11 cellular contexts compared by ENCODE assay signal in genomic region chr20:62363920-62364851, GRCh38. TPM values are rescaled to one million over a fixed set of nuclear protein-coding genes. Genes with fewer than 3 reads are reported as not detected.
DNase-seq lines count a peak whose midpoint lies in the region; ATAC-seq, FAIRE-seq and TF ChIP-seq lines count a peak whose summit lies in the region.
"Had no signal": no experiment of that assay in that cellular context is flagged by ENCODE, and none has a peak within 500 bp of the region (broad histone marks: within the 10 kb centered on the region; RNA-seq: fewer than 3 reads in every experiment).

No MANE protein-coding gene starts in this region.

- no TSS peak for BruUV-seq in HepG2 (replicated peaks; lab: Mats Ljungman, UMichigan)

- no peaks in the 10 kb centered on the region for H3K36me3 Mint-ChIP-seq in IgD-negative memory B cell
- H3K36me3 Mint-ChIP-seq in activated naive CD4-positive, alpha-beta T cell treated with anti-CD3 and anti-CD28 coated beads, Interleukin-2, amount 50 U/mL, for 72 hours: no peaks in the 10 kb centered on the region
- H3K36me3 Mint-ChIP-seq in activated CD8-positive, alpha-beta T cell treated with anti-CD3 and anti-CD28 coated beads for 36 hours (ENCODE audit: low read depth): no peaks in the 10 kb centered on the region
- H3K36me3 Mint-ChIP-seq: stimulated activated naive B cell treated with anti-CD40 and anti-IgM and Interleukin-4, amounts not matched to agents 10 μg/mL and 1 μg/mL and 100 μg/mL, for 72 hours had no signal

- CTCF ChIA-PET in HepG2 (lab: Yijun Ruan, JAX; ENCODE audit: low intra/inter-chr PET ratio, low total read pairs): no interaction called here
- CTCF ChIA-PET in activated CD8-positive, alpha-beta T cell treated with anti-CD3 and anti-CD28 coated beads for 36 hours (lab: Charles Lee): interaction anchor here (1.1 to 1.8 kb wide), 3 partner anchors 12 to 19 kb away, joined by 3 to 4 read pairs (median 4); no protein-coding TSS in a partner anchor

- H3K9me3 ChIP-seq in HepG2 (ENCODE audit: low read length) (no peaks in the 10 kb centered on the region), subcutaneous abdominal adipose tissue (ENCODE audit: control insufficient read depth in 5 of 5, low read length in 5 of 5) (no peaks in the 10 kb centered on the region)

- ATAC-seq in HepG2: no peak
- no peak for ATAC-seq in activated naive CD4-positive, alpha-beta T cell treated with anti-CD3 and anti-CD28 coated beads, Interleukin-2, amount 50 U/mL, for 72 hours
- ATAC-seq in activated CD8-positive, alpha-beta T cell treated with anti-CD3 and anti-CD28 coated beads for 36 hours: no peak
- ATAC-seq: stimulated activated naive B cell treated with anti-CD40 and anti-IgM and Interleukin-4, amounts not matched to agents 10 μg/mL and 1 μg/mL and 100 μg/mL, for 72 hours had no signal

- H3K27me3 ChIP-seq in HepG2 (ENCODE audit: control insufficient read depth in 1 of 2, insufficient read depth in 2 of 2, low read length in 2 of 2) (no peaks in the 10 kb centered on the region), subcutaneous abdominal adipose tissue (ENCODE audit: control insufficient read depth in 5 of 5, insufficient read depth in 4 of 5, low read length in 5 of 5) (peaks cover 0 to 14% (median 0%) of the 10 kb centered on the region in 5 donors)

- no peak for TF ChIP-seq RAD21 in HepG2 (CRISPR knock-in tag; IDR thresholded peaks at IDR 0.05)

- peaks cover 65% of the 10 kb centered on the region for H3K4me1 ChIP-seq in HepG2 (ENCODE audit: insufficient read depth, low read length)
- peaks cover 3 to 75% (median 57%) of the 10 kb centered on the region in 5 donors for H3K4me1 ChIP-seq in subcutaneous abdominal adipose tissue (ENCODE audit: control insufficient read depth in 5 of 5, insufficient read depth in 5 of 5, low read length in 5 of 5)

- no peak overlapping the region for H2AFZ ChIP-seq in HepG2 (ENCODE audit: low read length)

- peak overlapping the region in 2 of 3 donors; percentile 37 to 71 for H3K27ac Mint-ChIP-seq in IgD-negative memory B cell
- no peak overlapping the region for H3K27ac Mint-ChIP-seq in activated naive CD4-positive, alpha-beta T cell treated with anti-CD3 and anti-CD28 coated beads, Interleukin-2, amount 50 U/mL, for 72 hours
- no peak overlapping the region for H3K27ac Mint-ChIP-seq in activated CD8-positive, alpha-beta T cell treated with anti-CD3 and anti-CD28 coated beads for 36 hours
- H3K27ac Mint-ChIP-seq: stimulated activated naive B cell treated with anti-CD40 and anti-IgM and Interleukin-4, amounts not matched to agents 10 μg/mL and 1 μg/mL and 100 μg/mL, for 72 hours had no signal

- in situ Hi-C loops in HepG2 (cut with HindIII; ENCODE audit: extremely low pct_ligation_motif_present, low pct_unique_long_range_greater_than_20kb): no loop called here

- TF ChIP-seq POLR2A in HepG2 (IDR thresholded peaks at IDR 0.05; ENCODE audit: insufficient read depth in 1 of 2, low read depth in 2 of 2, low read length in 2 of 2): no peak

- peak; percentile 58 for TF ChIP-seq CTCF in HepG2 (CRISPR knock-in tag; IDR thresholded peaks at IDR 0.05)
- no peak for TF ChIP-seq CTCF in activated CD8-positive, alpha-beta T cell treated with anti-CD3 and anti-CD28 coated beads for 36 hours (IDR thresholded peaks at IDR 0.05)

- H3K9me3 Mint-ChIP-seq in IgD-negative memory B cell: no peaks in the 10 kb centered on the region
- H3K9me3 Mint-ChIP-seq in activated naive CD4-positive, alpha-beta T cell treated with anti-CD3 and anti-CD28 coated beads, Interleukin-2, amount 50 U/mL, for 72 hours: no peaks in the 10 kb centered on the region
- no peaks in the 10 kb centered on the region for H3K9me3 Mint-ChIP-seq in activated CD8-positive, alpha-beta T cell treated with anti-CD3 and anti-CD28 coated beads for 36 hours
- H3K9me3 Mint-ChIP-seq: stimulated activated naive B cell treated with anti-CD40 and anti-IgM and Interleukin-4, amounts not matched to agents 10 μg/mL and 1 μg/mL and 100 μg/mL, for 72 hours had no signal

- WGBS in HepG2 (ENCODE audit: low lambda C conversion rate): 82% methylated on average over 21 of the region's 22 CpGs

- H3K4me3 ChIP-seq in HepG2 (replicated peaks in 1 of 3; ENCODE audit: insufficient read depth in 1 of 3, low read depth in 2 of 3, low read length in 3 of 3): no peak overlapping the region; a peak in 1 of 6 replicates
- H3K4me3 ChIP-seq in subcutaneous abdominal adipose tissue (ENCODE audit: low read depth in 1 of 5, low read length in 5 of 5): peak overlapping the region in 2 of 5 donors; percentile 65 to 69

- intact Hi-C loops in HepG2 (cut with micrococcal nuclease; ENCODE audit: unreplicated experiment): loop anchor here (10.0 kb wide), 1 partner anchor 1601 kb away; the partner anchor contains the start of gene ZNF512B
- intact Hi-C loops in activated CD8-positive, alpha-beta T cell treated with anti-CD3 and anti-CD28 coated beads for 36 hours (cut with micrococcal nuclease): no loop called here

- peaks cover 13 to 19% of the 10 kb centered on the region in 2 experiments; a peak in 4 of 5 replicates for H3K36me3 ChIP-seq in HepG2 (replicated peaks in 1 of 2; ENCODE audit: control insufficient read depth in 1 of 2, insufficient read depth in 2 of 2, low read length in 2 of 2)
- H3K36me3 ChIP-seq in subcutaneous abdominal adipose tissue (ENCODE audit: control insufficient read depth in 5 of 5, insufficient read depth in 5 of 5, low read length in 5 of 5): peaks cover 0 to 4% (median 0%) of the 10 kb centered on the region in 5 donors

- peaks cover 6% of the 10 kb centered on the region for H3K27me3 Mint-ChIP-seq in IgD-negative memory B cell
- H3K27me3 Mint-ChIP-seq in activated CD8-positive, alpha-beta T cell treated with anti-CD3 and anti-CD28 coated beads for 36 hours: peaks cover 23% of the 10 kb centered on the region

- FAIRE-seq in HepG2 (lab: Jason Lieb, UNC): peak; percentile 49
- FAIRE-seq: GM19239 had no signal

- H4K20me1 ChIP-seq in HepG2 (ENCODE audit: insufficient read depth, low read length): peaks cover 30% of the 10 kb centered on the region

- DNase-seq in HepG2 (ENCODE audit: low spot score) (no peak), NCI-H524 treated with DMSO at 0.1 percent for 48 hours (lab: John Stamatoyannopoulos, UW) (no peak)
- DNase-seq in activated T-cell treated with anti-CD3 and anti-CD28 coated beads, Interleukin-2, amount 50 U/mL, for 48 hours: no peak
- DNase-seq in activated naive CD4-positive, alpha-beta T cell treated with anti-CD3 and anti-CD28 coated beads, Interleukin-2, amount 50 U/mL, for 72 hours (ENCODE audit: low spot score in 2 of 2): no peak
- no peak for DNase-seq in activated CD8-positive, alpha-beta T cell treated with anti-CD3 and anti-CD28 coated beads for 36 hours
- DNase-seq: NCI-H1092 treated with DMSO at 0.1 percent for 48 hours; stimulated activated naive B cell treated with anti-CD40 and anti-IgM and Interleukin-4, amounts not matched to agents 10 μg/mL and 1 μg/mL and 100 μg/mL, for 72 hours had no signal

- H3K4me2 ChIP-seq in HepG2 (ENCODE audit: low read depth, low read length): peak overlapping the region; percentile 99

- peak overlapping the region; percentile 54 for H3K27ac ChIP-seq in cingulate gyrus (ENCODE audit: low read depth, low read length)
- no peak overlapping the region for H3K27ac ChIP-seq in HepG2 (ENCODE audit: extremely low read length, insufficient read depth, low read length)
- H3K27ac ChIP-seq in subcutaneous abdominal adipose tissue (ENCODE audit: low read depth, low read length): peak overlapping the region; percentile 82

- no peak for TF ChIP-seq EP300 in HepG2 (IDR thresholded peaks at IDR 0.05; ENCODE audit: low read depth in 2 of 2, low read length in 2 of 2)
- no peak for TF ChIP-seq EP300 in HepG2 (CRISPR knock-in tag; IDR thresholded peaks at IDR 0.05; ENCODE audit: borderline replicate concordance)

- POLR2A ChIA-PET in HepG2 (lab: Yijun Ruan, JAX): interaction anchor here (0.7 to 10.1 kb wide), 7 partner anchors 7 to 58 kb away, joined by 3 to 187 read pairs (median 51); partner anchors contain the start of genes ADRM1 and RPS21
- POLR2A ChIA-PET in activated CD8-positive, alpha-beta T cell treated with anti-CD3 and anti-CD28 coated beads for 36 hours (lab: Charles Lee): interaction anchor here (0.5 to 1.0 kb wide), 3 partner anchors 19 to 21 kb away, joined by 3 to 6 read pairs (median 3); no protein-coding TSS in a partner anchor

- H3K9ac ChIP-seq in HepG2 (ENCODE audit: insufficient read depth, low read depth, low read length) (no peak overlapping the region), subcutaneous abdominal adipose tissue (ENCODE audit: low read length in 5 of 5) (peak overlapping the region in 2 of 5 donors; percentile 26 to 73)

- H3K4me1 Mint-ChIP-seq in IgD-negative memory B cell: peaks cover 0 to 10% (median 2%) of the 10 kb centered on the region in 3 donors
- peaks cover 2% of the 10 kb centered on the region for H3K4me1 Mint-ChIP-seq in activated CD8-positive, alpha-beta T cell treated with anti-CD3 and anti-CD28 coated beads for 36 hours (ENCODE audit: low read depth)

- H3K79me2 ChIP-seq in HepG2 (ENCODE audit: insufficient read depth, low read length): peaks cover 35% of the 10 kb centered on the region

- no peak overlapping the region for H3K4me3 Mint-ChIP-seq in IgD-negative memory B cell
- no peak overlapping the region for H3K4me3 Mint-ChIP-seq in activated CD8-positive, alpha-beta T cell treated with anti-CD3 and anti-CD28 coated beads for 36 hours

RNA-seq across cellular contexts. Expression of gene LAMA5, which starts 2.9 kb away (rescaled TPM):
- polyA plus RNA-seq in IgD-negative memory B cell (10.1 TPM), HepG2 (2011; rRNA removed) (21.0 and 22.7 TPM in 2 replicates)
- 28.5 and 44.7 TPM in 2 replicates for total RNA-seq in HepG2 (2016; rRNA removed; fragmentation: Illumina TruSeq; extraction: Trizol)
- 32.2 and 40.1 TPM in 2 replicates for total RNA-seq in HepG2 (2016; cell fraction: cytosol; rRNA removed; fragmentation: Illumina TruSeq; extraction: Trizol; ENCODE audit: low read depth)
- 24.0 and 53.5 TPM in 2 replicates for total RNA-seq in HepG2 (2016; cell fraction: insoluble cytoplasmic fraction; rRNA removed; fragmentation: Illumina TruSeq; extraction: Trizol)
- total RNA-seq in HepG2 (2016; cell fraction: membrane; rRNA removed; fragmentation: Illumina TruSeq; extraction: Trizol): 23.5 and 24.2 TPM in 2 replicates
- 108 and 131 TPM in 2 replicates for total RNA-seq in HepG2 (2016; cell fraction: nucleus; rRNA removed; fragmentation: Illumina TruSeq; extraction: Trizol)
- 9.5 and 17.6 TPM in 2 replicates for polyA plus RNA-seq in HepG2 (2011; cell fraction: cytosol; rRNA removed)
- polyA plus RNA-seq in HepG2 (2011; cell fraction: nucleus; rRNA removed): 504 and 754 TPM in 2 replicates
- polyA plus RNA-seq in HepG2 (2012): 96.2 and 135 TPM in 2 replicates
- polyA plus RNA-seq in HepG2 (2016; cell fraction: cytosol; fragmentation: Illumina TruSeq; extraction: Trizol; ENCODE audit: low read depth): 12.5 and 12.7 TPM in 2 replicates
- 34.3 and 49.3 TPM in 2 replicates for polyA plus RNA-seq in HepG2 (2016; cell fraction: insoluble cytoplasmic fraction; fragmentation: Illumina TruSeq; extraction: Trizol; ENCODE audit: low read depth)
- polyA plus RNA-seq in HepG2 (2016; cell fraction: membrane; fragmentation: Illumina TruSeq; extraction: Trizol; ENCODE audit: low read depth): 14.2 and 17.2 TPM in 2 replicates
- 598 and 620 TPM in 2 replicates for polyA plus RNA-seq in HepG2 (2016; cell fraction: nucleus; fragmentation: Illumina TruSeq; extraction: Trizol; ENCODE audit: insufficient read depth, low read depth)
- 26.2 and 35.7 TPM in 2 replicates for polyA minus RNA-seq in HepG2 (2011; rRNA and poly(A)+ RNA removed; ENCODE audit: low replicate concordance)
- 23.2 and 27.1 TPM in 2 replicates for polyA minus RNA-seq in HepG2 (2011; cell fraction: cytosol; rRNA and poly(A)+ RNA removed)
- 70.0 and 71.2 TPM in 2 replicates for polyA minus RNA-seq in HepG2 (2011; cell fraction: nucleus; rRNA and poly(A)+ RNA removed)
- total RNA-seq in activated naive CD4-positive, alpha-beta T cell treated with anti-CD3 and anti-CD28 coated beads, Interleukin-2, amount 50 U/mL, for 72 hours: under 1 TPM; 0.36 to 0.95 TPM
- under 1 TPM; 0.25 to 0.76 TPM for total RNA-seq in activated CD8-positive, alpha-beta T cell treated with anti-CD3 and anti-CD28 coated beads for 36 hours

RNA-seq across cellular contexts. Expression of gene RPS21, which starts 22.7 kb away (rescaled TPM):
- polyA plus RNA-seq in IgD-negative memory B cell (3,148 TPM), HepG2 (2011; rRNA removed) (9,925 and 11,063 TPM in 2 replicates)
- 2,584 and 2,647 TPM in 2 replicates for total RNA-seq in HepG2 (2016; rRNA removed; fragmentation: Illumina TruSeq; extraction: Trizol)
- total RNA-seq in HepG2 (2016; cell fraction: cytosol; rRNA removed; fragmentation: Illumina TruSeq; extraction: Trizol; ENCODE audit: low read depth): 3,497 and 3,511 TPM in 2 replicates
- total RNA-seq in HepG2 (2016; cell fraction: insoluble cytoplasmic fraction; rRNA removed; fragmentation: Illumina TruSeq; extraction: Trizol): 2,606 and 2,768 TPM in 2 replicates
- total RNA-seq in HepG2 (2016; cell fraction: membrane; rRNA removed; fragmentation: Illumina TruSeq; extraction: Trizol): 4,939 and 5,761 TPM in 2 replicates
- 1,156 and 1,166 TPM in 2 replicates for total RNA-seq in HepG2 (2016; cell fraction: nucleus; rRNA removed; fragmentation: Illumina TruSeq; extraction: Trizol)
- polyA plus RNA-seq in HepG2 (2011; cell fraction: cytosol; rRNA removed): 11,031 and 15,081 TPM in 2 replicates
- 5,156 and 5,267 TPM in 2 replicates for polyA plus RNA-seq in HepG2 (2011; cell fraction: nucleus; rRNA removed)
- 6,658 and 8,852 TPM in 2 replicates for polyA plus RNA-seq in HepG2 (2012)
- 5,362 and 5,590 TPM in 2 replicates for polyA plus RNA-seq in HepG2 (2016; cell fraction: cytosol; fragmentation: Illumina TruSeq; extraction: Trizol; ENCODE audit: low read depth)
- polyA plus RNA-seq in HepG2 (2016; cell fraction: insoluble cytoplasmic fraction; fragmentation: Illumina TruSeq; extraction: Trizol; ENCODE audit: low read depth): 3,197 and 3,428 TPM in 2 replicates
- polyA plus RNA-seq in HepG2 (2016; cell fraction: membrane; fragmentation: Illumina TruSeq; extraction: Trizol; ENCODE audit: low read depth): 5,998 and 6,820 TPM in 2 replicates
- polyA plus RNA-seq in HepG2 (2016; cell fraction: nucleus; fragmentation: Illumina TruSeq; extraction: Trizol; ENCODE audit: insufficient read depth, low read depth): 2,753 and 2,989 TPM in 2 replicates
- 2,340 and 3,999 TPM in 2 replicates for polyA minus RNA-seq in HepG2 (2011; rRNA and poly(A)+ RNA removed; ENCODE audit: low replicate concordance)
- polyA minus RNA-seq in HepG2 (2011; cell fraction: cytosol; rRNA and poly(A)+ RNA removed): 1,154 and 1,167 TPM in 2 replicates
- 809 and 896 TPM in 2 replicates for polyA minus RNA-seq in HepG2 (2011; cell fraction: nucleus; rRNA and poly(A)+ RNA removed)
- 1,000 to 10,000 TPM; 2,243 to 2,653 TPM for total RNA-seq in activated naive CD4-positive, alpha-beta T cell treated with anti-CD3 and anti-CD28 coated beads, Interleukin-2, amount 50 U/mL, for 72 hours
- 1,000 to 10,000 TPM; 2,670 to 2,760 TPM for total RNA-seq in activated CD8-positive, alpha-beta T cell treated with anti-CD3 and anti-CD28 coated beads for 36 hours

RNA-seq across cellular contexts. Expression of gene CABLES2, which starts 42.9 kb away (rescaled TPM):
- polyA plus RNA-seq in IgD-negative memory B cell: 1.1 TPM
- 9.7 and 10.2 TPM in 2 replicates for total RNA-seq in HepG2 (2016; rRNA removed; fragmentation: Illumina TruSeq; extraction: Trizol)
- 3.4 and 4.0 TPM in 2 replicates for total RNA-seq in HepG2 (2016; cell fraction: cytosol; rRNA removed; fragmentation: Illumina TruSeq; extraction: Trizol; ENCODE audit: low read depth)
- 9.2 and 9.3 TPM in 2 replicates for total RNA-seq in HepG2 (2016; cell fraction: insoluble cytoplasmic fraction; rRNA removed; fragmentation: Illumina TruSeq; extraction: Trizol)
- 13.2 and 14.3 TPM in 2 replicates for total RNA-seq in HepG2 (2016; cell fraction: membrane; rRNA removed; fragmentation: Illumina TruSeq; extraction: Trizol)
- total RNA-seq in HepG2 (2016; cell fraction: nucleus; rRNA removed; fragmentation: Illumina TruSeq; extraction: Trizol): 5.6 and 7.3 TPM in 2 replicates
- polyA plus RNA-seq in HepG2 (2011; rRNA removed): 5.2 and 5.9 TPM in 2 replicates
- 4.8 and 5.4 TPM in 2 replicates for polyA plus RNA-seq in HepG2 (2011; cell fraction: cytosol; rRNA removed)
- 6.8 and 7.6 TPM in 2 replicates for polyA plus RNA-seq in HepG2 (2011; cell fraction: nucleus; rRNA removed)
- 4.7 and 5.4 TPM in 2 replicates for polyA plus RNA-seq in HepG2 (2012)
- polyA plus RNA-seq in HepG2 (2016; cell fraction: cytosol; fragmentation: Illumina TruSeq; extraction: Trizol; ENCODE audit: low read depth): 7.5 and 8.3 TPM in 2 replicates
- polyA plus RNA-seq in HepG2 (2016; cell fraction: insoluble cytoplasmic fraction; fragmentation: Illumina TruSeq; extraction: Trizol; ENCODE audit: low read depth): 20.6 and 26.7 TPM in 2 replicates
- 20.0 and 22.1 TPM in 2 replicates for polyA plus RNA-seq in HepG2 (2016; cell fraction: membrane; fragmentation: Illumina TruSeq; extraction: Trizol; ENCODE audit: low read depth)
- polyA plus RNA-seq in HepG2 (2016; cell fraction: nucleus; fragmentation: Illumina TruSeq; extraction: Trizol; ENCODE audit: insufficient read depth, low read depth): 18.8 and 19.3 TPM in 2 replicates
- polyA minus RNA-seq in HepG2 (2011; rRNA and poly(A)+ RNA removed; ENCODE audit: low replicate concordance): 5.3 and 6.3 TPM in 2 replicates
- 4.9 and 6.3 TPM in 2 replicates for polyA minus RNA-seq in HepG2 (2011; cell fraction: cytosol; rRNA and poly(A)+ RNA removed)
- 4.8 and 5.2 TPM in 2 replicates for polyA minus RNA-seq in HepG2 (2011; cell fraction: nucleus; rRNA and poly(A)+ RNA removed)
- 1 to 10 TPM; 5.8 to 6.4 TPM for total RNA-seq in activated naive CD4-positive, alpha-beta T cell treated with anti-CD3 and anti-CD28 coated beads, Interleukin-2, amount 50 U/mL, for 72 hours
- 1 to 10 TPM; 3.2 to 4.5 TPM for total RNA-seq in activated CD8-positive, alpha-beta T cell treated with anti-CD3 and anti-CD28 coated beads for 36 hours

Comparison
In these comparisons a context has a peak if more than half of its experiments do, and no peak if none do; other contexts are left out.
1. H3K27ac Mint-ChIP-seq: peak in IgD-negative memory B cell (2 of 3); none in activated naive CD4-positive, alpha-beta T cell treated with anti-CD3 and anti-CD28 coated beads, Interleukin-2, amount 50 U/mL, for 72 hours (0 of 2) and activated CD8-positive, alpha-beta T cell treated with anti-CD3 and anti-CD28 coated beads for 36 hours (single experiment).
2. RNA of gene LAMA5, which starts 2.9 kb away (total RNA-seq): 23.5 to 131 TPM in HepG2; 0.36 to 0.95 TPM in activated naive CD4-positive, alpha-beta T cell treated with anti-CD3 and anti-CD28 coated beads, Interleukin-2, amount 50 U/mL, for 72 hours and 0.25 to 0.76 TPM in activated CD8-positive, alpha-beta T cell treated with anti-CD3 and anti-CD28 coated beads for 36 hours; every median in the first group is over 10 times any median in the second.